In the genomic region with DNA sequence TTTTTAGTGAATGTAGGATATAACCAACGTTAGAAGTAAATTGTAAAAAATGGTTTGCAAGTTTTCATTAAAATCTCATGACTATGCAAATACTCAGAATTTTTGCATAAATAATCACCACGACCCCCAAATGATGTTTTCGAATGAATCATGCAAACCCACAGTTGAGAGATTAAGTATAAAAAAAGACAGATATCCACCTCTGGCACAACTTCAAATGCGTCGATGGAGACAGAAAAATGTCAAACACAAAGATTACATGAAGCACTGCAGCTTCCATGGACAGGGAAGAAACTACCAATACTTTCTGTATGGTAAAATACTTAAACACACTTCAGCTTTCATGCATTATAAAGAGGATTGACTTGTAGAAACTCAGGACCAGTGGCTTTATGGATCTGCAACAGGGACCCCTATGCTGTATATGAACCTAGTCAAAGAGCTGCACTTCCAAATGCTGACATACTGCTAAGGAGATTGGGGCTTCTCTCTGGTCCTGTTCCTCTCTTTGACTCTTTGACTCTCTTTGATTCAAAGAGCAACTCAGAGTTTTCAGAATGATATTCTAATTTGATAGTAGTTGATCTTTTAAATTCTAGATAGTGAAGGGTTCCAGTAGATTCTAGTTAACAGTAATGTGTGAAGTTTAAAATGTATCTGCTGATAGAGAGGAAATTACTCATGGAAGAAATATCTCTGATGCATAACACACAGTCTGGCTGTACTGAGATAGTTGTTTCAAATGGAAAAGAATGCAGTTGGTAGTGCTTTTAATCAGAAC, we compare ENCODE assay signal across 11 cellular contexts.
DNase-seq lines count a peak whose midpoint lies in the region; ATAC-seq, FAIRE-seq and TF ChIP-seq lines count a peak whose summit lies in the region.
"Had no signal": no experiment of that assay in that cellular context is flagged by ENCODE, and none has a peak within 500 bp of the region (broad histone marks: within the 10 kb centered on the region; RNA-seq: fewer than 3 reads in every experiment).

No MANE protein-coding gene starts in this region.

- H4K20me1 ChIP-seq in keratinocyte (ENCODE audit: control insufficient read depth, extremely low read depth, insufficient read depth, low read length): no peaks in the 10 kb centered on the region

- H3K4me2 ChIP-seq in keratinocyte (ENCODE audit: control insufficient read depth, extremely low read depth, insufficient read depth, low read depth, low read length): peak overlapping the region; percentile 53

- H3K27me3 Mint-ChIP-seq in HFFc6 (ENCODE audit: insufficient read depth): peaks cover 2% of the 10 kb centered on the region
- H3K27me3 Mint-ChIP-seq in natural killer cell treated with Interleukin-12 subunit alpha and Interleukin-12 subunit beta and Interleukin-15 and Interleukin-18, amount 100 ng/mL, for 72 hours: no peaks in the 10 kb centered on the region

- H3K9me3 ChIP-seq in A673 (ENCODE audit: low read depth, low read length, poor library complexity, severe bottlenecking) (no peaks in the 10 kb centered on the region), keratinocyte (ENCODE audit: control insufficient read depth, low read depth, low read length) (no peaks in the 10 kb centered on the region)
- H3K9me3 ChIP-seq: right atrium auricular region had no signal

- no peak overlapping the region for H3K9ac ChIP-seq in keratinocyte (ENCODE audit: control insufficient read depth, extremely low read depth, insufficient read depth, low read length)

- CTCF ChIA-PET in A673 (lab: Charles Lee): no interaction called here

- peak; percentile 39 for FAIRE-seq in keratinocyte (lab: Jason Lieb, UNC)

- no peaks in the 10 kb centered on the region for H3K79me2 ChIP-seq in keratinocyte (ENCODE audit: control insufficient read depth, insufficient read depth, low read length)

- H3K9me3 Mint-ChIP-seq in HFFc6: peaks cover 5% of the 10 kb centered on the region
- H3K9me3 Mint-ChIP-seq in natural killer cell treated with Interleukin-12 subunit alpha and Interleukin-12 subunit beta and Interleukin-15 and Interleukin-18, amount 100 ng/mL, for 72 hours: peaks cover 6% of the 10 kb centered on the region

- peak overlapping the region; percentile 32 for H2AFZ ChIP-seq in keratinocyte (ENCODE audit: control insufficient read depth, low read length)

- H3K27ac Mint-ChIP-seq in HFFc6: peak overlapping the region; percentile 71
- H3K27ac Mint-ChIP-seq in natural killer cell treated with Interleukin-12 subunit alpha and Interleukin-12 subunit beta and Interleukin-15 and Interleukin-18, amount 100 ng/mL, for 72 hours: no peak overlapping the region

- no peak for ATAC-seq in GM18498 (IDR thresholded peaks at IDR 0.05; ENCODE audit: unreplicated experiment)
- no peak for ATAC-seq in HG02852 (IDR thresholded peaks at IDR 0.05; ENCODE audit: unreplicated experiment)
- no peak for ATAC-seq in natural killer cell treated with Interleukin-12 subunit alpha and Interleukin-12 subunit beta and Interleukin-15 and Interleukin-18, amount 100 ng/mL, for 72 hours

- POLR2A ChIA-PET in A673 (lab: Charles Lee; ENCODE audit: low non-redundant PET): no interaction called here

- dilution Hi-C loops in keratinocyte (cut with MboI; ENCODE audit: extremely low pct_ligation_motif_present, low sequenced_read_pairs): no loop called here

- H3K4me3 ChIP-seq in A673 (ENCODE audit: low read depth, low read length, poor library complexity, severe bottlenecking) (no peak overlapping the region), astrocyte of the spinal cord (ENCODE audit: low read depth, low read length) (no peak overlapping the region), keratinocyte (ENCODE audit: control insufficient read depth in 2 of 3, extremely low read depth in 1 of 3, insufficient read depth in 2 of 3, low read depth in 1 of 3, low read length in 3 of 3) (peak overlapping the region in 1 of 3 experiments; percentile 2)
- H3K4me3 ChIP-seq: right atrium auricular region had no signal

- no peaks in the 10 kb centered on the region for H3K4me1 ChIP-seq in A673 (ENCODE audit: insufficient read depth, low read length, poor library complexity, severe bottlenecking)
- peaks cover 31% of the 10 kb centered on the region for H3K4me1 ChIP-seq in keratinocyte (ENCODE audit: control insufficient read depth, extremely low read depth, insufficient read depth, low read length)

- H3K27me3 ChIP-seq in A673 (replicated peaks; ENCODE audit: insufficient read depth, low read depth, low read length, poor library complexity): no peaks in the 10 kb centered on the region
- no peaks in the 10 kb centered on the region for H3K27me3 ChIP-seq in keratinocyte (ENCODE audit: control insufficient read depth, extremely low read depth, insufficient read depth, low read length)
- H3K27me3 ChIP-seq: right atrium auricular region had no signal

- BruUV-seq in A673 (replicated peaks; lab: Mats Ljungman, UMichigan): no TSS peak

- in situ Hi-C loops in astrocyte of the spinal cord (cut with HindIII; ENCODE audit: low sequenced_read_pairs): no loop called here

- H3K4me3 Mint-ChIP-seq in HFFc6: peak overlapping the region; percentile 81
- no peak overlapping the region for H3K4me3 Mint-ChIP-seq in natural killer cell treated with Interleukin-12 subunit alpha and Interleukin-12 subunit beta and Interleukin-15 and Interleukin-18, amount 100 ng/mL, for 72 hours

- DNase-seq in A673 (ENCODE audit: low spot score) (peak; percentile 0), HFFc6 (peak; percentile 62), astrocyte of the spinal cord (ENCODE audit: low read depth, low spot score) (peak; percentile 79), keratinocyte (ENCODE audit: low read depth, low spot score) (no peak), posterior vena cava (ENCODE audit: low spot score) (no peak)
- DNase-seq in natural killer cell treated with Interleukin-12 subunit alpha and Interleukin-12 subunit beta and Interleukin-15 and Interleukin-18, amount 100 ng/mL, for 72 hours (ENCODE audit: low spot score): no peak
- DNase-seq: activated gamma-delta T cell treated with Interleukin-2 at 50 U/mL for 16 hours, NCI-H1436 had no signal

- H3K36me3 Mint-ChIP-seq in HFFc6 (ENCODE audit: low read depth): peaks cover 23% of the 10 kb centered on the region
- H3K36me3 Mint-ChIP-seq in natural killer cell treated with Interleukin-12 subunit alpha and Interleukin-12 subunit beta and Interleukin-15 and Interleukin-18, amount 100 ng/mL, for 72 hours: peaks cover 14% of the 10 kb centered on the region

- H3K9me1 ChIP-seq in keratinocyte (ENCODE audit: control insufficient read depth, extremely low read depth, insufficient read depth, low read length): no peaks in the 10 kb centered on the region

- H3K4me1 Mint-ChIP-seq in HFFc6 (ENCODE audit: low read depth): peaks cover 56% of the 10 kb centered on the region
- peaks cover 0 to 3% of the 10 kb centered on the region in 2 donors for H3K4me1 Mint-ChIP-seq in natural killer cell treated with Interleukin-12 subunit alpha and Interleukin-12 subunit beta and Interleukin-15 and Interleukin-18, amount 100 ng/mL, for 72 hours (ENCODE audit: low read depth in 2 of 2)

- no peak overlapping the region for H3K27ac ChIP-seq in A673 (ENCODE audit: low read depth, low read length, poor library complexity, severe bottlenecking)
- peak overlapping the region; percentile 4 for H3K27ac ChIP-seq in keratinocyte (ENCODE audit: control insufficient read depth, insufficient read depth, low read length)
- H3K27ac ChIP-seq: right atrium auricular region had no signal

- intact Hi-C loops in A673 (cut with micrococcal nuclease; ENCODE audit: unreplicated experiment): no loop called here
- intact Hi-C loops in posterior vena cava (cut with DNase I): no loop called here

- no peak for TF ChIP-seq CTCF in A673 (conservative IDR thresholded peaks at IDR 0.05; ENCODE audit: low read depth, low read length)
- no peak for TF ChIP-seq CTCF in HFFc6 (IDR thresholded peaks at IDR 0.05)
- TF ChIP-seq CTCF in astrocyte of the spinal cord (IDR thresholded peaks at IDR 0.05; ENCODE audit: low read depth, low read length): no peak
- TF ChIP-seq CTCF in keratinocyte (optimal IDR thresholded peaks at IDR 0.05 in 1 of 3, IDR thresholded peaks at IDR 0.05 in 1 of 3, conservative IDR thresholded peaks at IDR 0.05 in 1 of 3; ENCODE audit: extremely low read depth in 1 of 3, insufficient read depth in 2 of 3, low read length in 3 of 3): no peak

- H3K36me3 ChIP-seq in A673 (ENCODE audit: insufficient read depth, low read length, poor library complexity, severe bottlenecking): no peaks in the 10 kb centered on the region
- H3K36me3 ChIP-seq in keratinocyte (ENCODE audit: control insufficient read depth in 2 of 2, extremely low read depth in 1 of 2, insufficient read depth in 2 of 2, low read length in 2 of 2): no peaks in the 10 kb centered on the region
- H3K36me3 ChIP-seq: right atrium auricular region had no signal

Comparison
In these comparisons a context has a peak if more than half of its experiments do, and no peak if none do; other contexts are left out.
1. DNase-seq: peak in A673 (single experiment), HFFc6 (single experiment) and astrocyte of the spinal cord (single experiment); none in keratinocyte (single experiment), posterior vena cava (single experiment) and natural killer cell treated with Interleukin-12 subunit alpha and Interleukin-12 subunit beta and Interleukin-15 and Interleukin-18, amount 100 ng/mL, for 72 hours (single experiment).